In the genomic region with DNA sequence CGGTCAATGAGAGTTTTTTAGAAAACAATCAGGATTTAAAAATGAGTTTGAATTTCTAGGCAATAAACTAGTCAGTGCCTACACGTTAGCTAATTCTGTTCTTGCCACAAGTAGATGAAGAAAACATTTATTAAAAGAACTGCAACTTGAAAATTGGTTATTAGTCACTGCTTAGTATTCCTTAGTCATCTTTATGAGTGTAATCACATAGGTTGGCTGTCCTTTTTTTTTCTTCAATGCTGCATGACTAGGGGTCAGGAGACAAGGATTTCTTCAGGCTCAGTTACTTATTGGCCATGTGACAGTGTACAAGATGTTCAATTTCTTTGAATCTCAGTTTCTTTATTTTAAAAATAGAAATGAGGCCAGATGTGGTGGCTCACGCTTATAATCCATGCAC, we compare ENCODE assay signal across 12 cellular contexts. TPM values are rescaled to one million over a fixed set of nuclear protein-coding genes. Genes with fewer than 3 reads are reported as not detected.
DNase-seq lines count a peak whose midpoint lies in the region; ATAC-seq and TF ChIP-seq lines count a peak whose summit lies in the region.
"Had no signal": no experiment of that assay in that cellular context is flagged by ENCODE, and none has a peak within 500 bp of the region (broad histone marks: within the 10 kb centered on the region; RNA-seq: fewer than 3 reads in every experiment).

No MANE protein-coding gene starts in this region.

- CTCF ChIA-PET in MCF 10A (lab: Yijun Ruan, JAX) = interaction anchor here (0.6 to 0.8 kb wide), 4 partner anchors 10 to 232 kb away, joined by 3 to 4 read pairs (median 3); no protein-coding TSS in a partner anchor
- CTCF ChIA-PET in SK-N-SH (lab: Yijun Ruan, JAX) = no interaction called here

- H3K27ac ChIP-seq in breast epithelium = no peak overlapping the region
- peak overlapping the region in 1 of 2 experiments; percentile 65; a peak in 3 of 4 replicates for H3K27ac ChIP-seq in SK-N-SH (ENCODE audit: low read depth in 2 of 2, low read length in 1 of 2)
- peak overlapping the region; percentile 15 for H3K27ac ChIP-seq in upper lobe of right lung
- H3K27ac ChIP-seq in body of pancreas = no peak overlapping the region

- H3K4me3 ChIP-seq in breast epithelium (no peak overlapping the region), SK-N-SH (ENCODE audit: low read depth in 2 of 2, low read length in 1 of 2) (no peak overlapping the region), upper lobe of right lung (no peak overlapping the region), body of pancreas (no peak overlapping the region)
- H3K4me3 ChIP-seq: stomach had no signal

- H3K4me1 Mint-ChIP-seq in MCF 10A (ENCODE audit: insufficient read depth, unreplicated experiment) = peaks cover 18% of the 10 kb centered on the region

- 63% methylated on average over 3 of the region's 3 CpGs for WGBS in SK-N-SH (ENCODE audit: low lambda C conversion rate)
- 77% methylated on average over 3 of the region's 3 CpGs for WGBS in body of pancreas, 2 donors

- TF ChIP-seq CTCF in MCF 10A (IDR thresholded peaks at IDR 0.05; ENCODE audit: unreplicated experiment) (no peak), breast epithelium (IDR thresholded peaks at IDR 0.05) (no peak), SK-N-SH (IDR thresholded peaks at IDR 0.05) (no peak), upper lobe of right lung (IDR thresholded peaks at IDR 0.05) (no peak), GM10266 (IDR thresholded peaks at IDR 0.05; ENCODE audit: control insufficient read depth, insufficient read depth, low read depth, missing control alignments) (no peak), body of pancreas (IDR thresholded peaks at IDR 0.05) (no peak)

- H3K9me3 Mint-ChIP-seq in MCF 10A (ENCODE audit: unreplicated experiment) = no peaks in the 10 kb centered on the region
- H3K9me3 Mint-ChIP-seq: activated naive CD8-positive, alpha-beta T cell treated with anti-CD3 and anti-CD28 coated beads, Interleukin-2, amount 10 ng/mL, durations not matched to agents 7 days and 5 days had no signal

- H3K9me2 ChIP-seq in SK-N-SH = no peaks in the 10 kb centered on the region

- peak; percentile 77 for DNase-seq in MCF 10A (ENCODE audit: unreplicated experiment)
- no peak for DNase-seq in breast epithelium (ENCODE audit: low spot score in 2 of 2)
- no peak for DNase-seq in SK-N-SH
- DNase-seq in foreskin melanocyte = peak; percentile 79
- DNase-seq in upper lobe of right lung = no peak
- no peak for DNase-seq in GM10266 (ENCODE audit: extremely low spot score)
- no peak for DNase-seq in body of pancreas
- DNase-seq: activated naive CD8-positive, alpha-beta T cell treated with anti-CD3 and anti-CD28 coated beads, Interleukin-2, amount 10 ng/mL, durations not matched to agents 7 days and 5 days; NCI-H1105 treated with DMSO at 0.1 percent for 48 hours; stomach had no signal

- TF ChIP-seq RAD21 in SK-N-SH (IDR thresholded peaks at IDR 0.05; ENCODE audit: low read length) = no peak

- H3K4me3 Mint-ChIP-seq in MCF 10A (ENCODE audit: unreplicated experiment) = peak overlapping the region; percentile 63
- H3K4me3 Mint-ChIP-seq: activated naive CD8-positive, alpha-beta T cell treated with anti-CD3 and anti-CD28 coated beads, Interleukin-2, amount 10 ng/mL, durations not matched to agents 7 days and 5 days had no signal

- no peak overlapping the region for H2AFZ ChIP-seq in SK-N-SH (ENCODE audit: low read depth)

- H3K4me1 ChIP-seq in breast epithelium = no peaks in the 10 kb centered on the region
- no peaks in the 10 kb centered on the region for H3K4me1 ChIP-seq in SK-N-SH (ENCODE audit: control insufficient read depth in 1 of 2, insufficient read depth in 2 of 2, low read depth in 1 of 2, low read length in 1 of 2)
- no peaks in the 10 kb centered on the region for H3K4me1 ChIP-seq in upper lobe of right lung
- H3K4me1 ChIP-seq in body of pancreas = peaks cover 9% of the 10 kb centered on the region

- no peak overlapping the region; the same call in 1 of the 2 replicates for H3K9ac ChIP-seq in SK-N-SH

- POLR2A ChIA-PET in MCF 10A (lab: Yijun Ruan, JAX) = interaction anchor here (0.7 to 2.4 kb wide), 11 partner anchors 10 to 760 kb away, joined by 3 to 45 read pairs (median 3); a partner anchor contains a TSS
- POLR2A ChIA-PET in SK-N-SH (lab: Yijun Ruan, JAX) = no interaction called here

- H3K27me3 ChIP-seq in breast epithelium (no peaks in the 10 kb centered on the region), SK-N-SH (ENCODE audit: insufficient read depth) (no peaks in the 10 kb centered on the region), upper lobe of right lung (no peaks in the 10 kb centered on the region), body of pancreas (no peaks in the 10 kb centered on the region)
- H3K27me3 ChIP-seq: stomach had no signal

- no TSS peak for BruUV-seq in MCF 10A (replicated peaks; lab: Mats Ljungman, UMichigan)

- no peaks in the 10 kb centered on the region for H4K20me1 ChIP-seq in SK-N-SH (ENCODE audit: insufficient read depth)

- H3F3A ChIP-seq in SK-N-SH (replicated peaks; ENCODE audit: insufficient read depth) = peaks cover 8% of the 10 kb centered on the region

- H3K9me3 ChIP-seq in breast epithelium = no peaks in the 10 kb centered on the region
- H3K9me3 ChIP-seq in SK-N-SH = no peaks in the 10 kb centered on the region
- no peaks in the 10 kb centered on the region for H3K9me3 ChIP-seq in upper lobe of right lung
- H3K9me3 ChIP-seq in body of pancreas = no peaks in the 10 kb centered on the region
- H3K9me3 ChIP-seq: stomach had no signal

- peaks cover 7% of the 10 kb centered on the region for H3K36me3 Mint-ChIP-seq in MCF 10A (ENCODE audit: insufficient read depth, unreplicated experiment)

- intact Hi-C loops in MCF 10A (cut with micrococcal nuclease) (loop anchor here (1.0 kb wide), 1 partner anchor 15 kb away; no protein-coding TSS in a partner anchor), breast epithelium (cut with DNase I; ENCODE audit: low total_unique reads) (no loop called here), upper lobe of right lung (cut with DNase I) (no loop called here), body of pancreas (cut with DNase I) (no loop called here)

- ATAC-seq in upper lobe of right lung (peak; percentile 78), GM21529 (IDR thresholded peaks at IDR 0.05; ENCODE audit: unreplicated experiment) (no peak), body of pancreas (no peak)

- no peak overlapping the region for H3K4me2 ChIP-seq in SK-N-SH

- H3K36me3 ChIP-seq in breast epithelium (no peaks in the 10 kb centered on the region), SK-N-SH (replicated peaks in 1 of 2; ENCODE audit: control insufficient read depth in 1 of 2, insufficient read depth in 2 of 2, low read length in 1 of 2) (peaks cover 2 to 7% of the 10 kb centered on the region in 2 experiments), upper lobe of right lung (peaks cover 22% of the 10 kb centered on the region), body of pancreas (replicated peaks in 1 of 2; ENCODE audit: insufficient read depth in 1 of 2, low read depth in 2 of 2) (no peaks in the 10 kb centered on the region)

- peaks cover 71% of the 10 kb centered on the region for H3K79me2 ChIP-seq in SK-N-SH (ENCODE audit: insufficient read depth)

- H3K27ac Mint-ChIP-seq in MCF 10A (ENCODE audit: low read depth, unreplicated experiment) = peak overlapping the region; percentile 89

- no peak for TF ChIP-seq POLR2A in breast epithelium (IDR thresholded peaks at IDR 0.05)
- no peak for TF ChIP-seq POLR2A in body of pancreas (IDR thresholded peaks at IDR 0.05)

- TF ChIP-seq EP300 in SK-N-SH (IDR thresholded peaks at IDR 0.05; ENCODE audit: borderline replicate concordance in 1 of 2, low read depth in 1 of 2, low read length in 1 of 2) = peak in 1 of 2 experiments; percentile 41; a peak in 1 of 4 replicates

- no peaks in the 10 kb centered on the region for H3K27me3 Mint-ChIP-seq in MCF 10A (ENCODE audit: insufficient read depth, unreplicated experiment)
- H3K27me3 Mint-ChIP-seq: activated naive CD8-positive, alpha-beta T cell treated with anti-CD3 and anti-CD28 coated beads, Interleukin-2, amount 10 ng/mL, durations not matched to agents 7 days and 5 days had no signal

TF ChIP-seq in SK-N-SH, 30 proteins besides CTCF, POLR2A, EP300 and RAD21 (continues in another document):
- TF ChIP-seq TCF12 (IDR thresholded peaks at IDR 0.05) (peak; percentile 30; the same call in 1 of the 2 replicates), FOSL2 (IDR thresholded peaks at IDR 0.05; ENCODE audit: borderline replicate concordance, low read depth) (peak; percentile 74), RFX5 (IDR thresholded peaks at IDR 0.05; ENCODE audit: low read length) (no peak), GABPA (IDR thresholded peaks at IDR 0.05; ENCODE audit: low read depth) (no peak)
- TF ChIP-seq, protein P1, sequence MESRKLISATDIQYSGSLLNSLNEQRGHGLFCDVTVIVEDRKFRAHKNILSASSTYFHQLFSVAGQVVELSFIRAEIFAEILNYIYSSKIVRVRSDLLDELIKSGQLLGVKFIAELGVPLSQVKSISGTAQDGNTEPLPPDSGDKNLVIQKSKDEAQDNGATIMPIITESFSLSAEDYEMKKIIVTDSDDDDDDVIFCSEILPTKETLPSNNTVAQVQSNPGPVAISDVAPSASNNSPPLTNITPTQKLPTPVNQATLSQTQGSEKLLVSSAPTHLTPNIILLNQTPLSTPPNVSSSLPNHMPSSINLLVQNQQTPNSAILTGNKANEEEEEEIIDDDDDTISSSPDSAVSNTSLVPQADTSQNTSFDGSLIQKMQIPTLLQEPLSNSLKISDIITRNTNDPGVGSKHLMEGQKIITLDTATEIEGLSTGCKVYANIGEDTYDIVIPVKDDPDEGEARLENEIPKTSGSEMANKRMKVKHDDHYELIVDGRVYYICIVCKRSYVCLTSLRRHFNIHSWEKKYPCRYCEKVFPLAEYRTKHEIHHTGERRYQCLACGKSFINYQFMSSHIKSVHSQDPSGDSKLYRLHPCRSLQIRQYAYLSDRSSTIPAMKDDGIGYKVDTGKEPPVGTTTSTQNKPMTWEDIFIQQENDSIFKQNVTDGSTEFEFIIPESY (IDR thresholded peaks at IDR 0.05; ENCODE audit: borderline replicate concordance, low read depth) = no peak

RNA-seq across cellular contexts. Expression of a gene that starts 17.1 kb away (rescaled TPM):
- 28.4 and 39.7 TPM in 2 replicates for total RNA-seq in MCF 10A (2022)
- total RNA-seq in breast epithelium = 10 to 100 TPM; 18.7 to 28.2 (median 22.4) TPM
- 8.1 and 12.1 TPM in 2 replicates for polyA plus RNA-seq in SK-N-SH (2012; rRNA removed)
- 13.2 and 14.1 TPM in 2 replicates for polyA plus RNA-seq in SK-N-SH (2012; cell fraction: cytosol; rRNA removed)
- polyA plus RNA-seq in SK-N-SH (2012; cell fraction: nucleus; rRNA removed) = 2.7 and 9.7 TPM in 2 replicates
- 116 TPM for total RNA-seq in upper lobe of right lung
- total RNA-seq in body of pancreas = 10 to 100 TPM; 19.1 to 25.4 TPM

RNA-seq across cellular contexts. Expression of a gene that starts 55.0 kb away (rescaled TPM):
- total RNA-seq in MCF 10A (2022) (1.1 and 1.7 TPM in 2 replicates), breast epithelium (1 to 10 TPM in 1 of 3 donors, under 1 TPM in 2; 0.48 to 1.8 (median 0.98) TPM), upper lobe of right lung (not detected), body of pancreas (1 to 10 TPM in 1 of 2 donors, not detected in 1; 3.6 TPM)
- polyA plus RNA-seq in SK-N-SH (2012; rRNA removed) = 0.11 and 0.16 TPM in 2 replicates
- 0.14 and 0.19 TPM in 2 replicates for polyA plus RNA-seq in SK-N-SH (2012; cell fraction: cytosol; rRNA removed)
- polyA plus RNA-seq in SK-N-SH (2012; cell fraction: nucleus; rRNA removed) = 0.05 and 0.31 TPM in 2 replicates
- total RNA-seq: mononuclear cell had no signal

Comparison
In these comparisons a context has a peak if more than half of its experiments do, and no peak if none do; other contexts are left out.
1. DNase-seq: peak in MCF 10A (single experiment) and foreskin melanocyte (single experiment); none in breast epithelium (0 of 2), SK-N-SH (single experiment), upper lobe of right lung (single experiment), GM10266 (single experiment) and body of pancreas (0 of 4).